Comparison of ENCODE assay signal across 1 cellular context in genomic region chr16:30926937-30927788, GRCh38.
TF ChIP-seq lines count a peak whose summit lies in the region.

No MANE protein-coding gene starts in this region.

TF ChIP-seq in HCT116, 20 proteins besides CTCF, POLR2A, EP300 and RAD21 (continued from another document):
- TF ChIP-seq EZH2phosphoT487 (IDR thresholded peaks at IDR 0.05; ENCODE audit: borderline replicate concordance): no peak
